In genomic region chr5:73197637-73198257, GRCh38 we compare ENCODE assay signal across 24 cellular contexts. TPM values are rescaled to one million over a fixed set of nuclear protein-coding genes. Genes with fewer than 3 reads are reported as not detected.
DNase-seq lines count a peak whose midpoint lies in the region; ATAC-seq and TF ChIP-seq lines count a peak whose summit lies in the region.
"Had no signal": no experiment of that assay in that cellular context is flagged by ENCODE, and none has a peak within 500 bp of the region (broad histone marks: within the 10 kb centered on the region; RNA-seq: fewer than 3 reads in every experiment).

No MANE protein-coding gene starts in this region.

- WGBS in esophagus muscularis mucosa = 78% methylated on average over 8 of the region's 8 CpGs
- 82 to 86% methylated on average over 8 of the region's 8 CpGs for WGBS in sigmoid colon, 2 donors

- TF ChIP-seq EP300 in esophagus muscularis mucosa (IDR thresholded peaks at IDR 0.05) = no peak
- TF ChIP-seq EP300 in sigmoid colon (IDR thresholded peaks at IDR 0.05) = no peak

- H3K4me2 ChIP-seq in DND-41 (ENCODE audit: insufficient read depth, low read length) = no peak overlapping the region
- H3K4me2 ChIP-seq: BLaER1 had no signal

- no peaks in the 10 kb centered on the region for H3K36me3 Mint-ChIP-seq in naive thymus-derived CD8-positive, alpha-beta T cell
- H3K36me3 Mint-ChIP-seq: CD14-positive monocyte; CD4-positive, CD25-positive, alpha-beta regulatory T cell; CD8-positive, alpha-beta memory T cell had no signal

- H3K27me3 ChIP-seq in DND-41 (ENCODE audit: insufficient read depth, low read length, poor library complexity) (peaks cover 17% of the 10 kb centered on the region), esophagus muscularis mucosa (peaks cover 0 to 9% (median 0%) of the 10 kb centered on the region in 4 donors), sigmoid colon (no peaks in the 10 kb centered on the region)
- H3K27me3 ChIP-seq: BLaER1 had no signal

- H3K4me1 ChIP-seq in DND-41 (ENCODE audit: insufficient read depth, low read length) (no peaks in the 10 kb centered on the region), esophagus muscularis mucosa (peaks cover 5 to 8% (median 7%) of the 10 kb centered on the region in 4 donors), sigmoid colon (peaks cover 0 to 7% (median 5%) of the 10 kb centered on the region in 4 donors)
- H3K4me1 ChIP-seq: BLaER1 had no signal

- POLR2A ChIA-PET in naive thymus-derived CD8-positive, alpha-beta T cell (lab: Charles Lee) = no interaction called here

- H2AFZ ChIP-seq in DND-41 (ENCODE audit: low read depth, low read length) = no peak overlapping the region

- H3K4me3 ChIP-seq in DND-41 (ENCODE audit: low read depth in 1 of 2, low read length in 2 of 2) = no peak overlapping the region
- no peak overlapping the region for H3K4me3 ChIP-seq in esophagus muscularis mucosa
- no peak overlapping the region for H3K4me3 ChIP-seq in sigmoid colon
- H3K4me3 ChIP-seq: BLaER1 had no signal

- H3K9me3 ChIP-seq in DND-41 (ENCODE audit: insufficient read depth, low read length, severe bottlenecking) = no peaks in the 10 kb centered on the region
- H3K9me3 ChIP-seq in esophagus muscularis mucosa = no peaks in the 10 kb centered on the region
- no peaks in the 10 kb centered on the region for H3K9me3 ChIP-seq in sigmoid colon
- H3K9me3 ChIP-seq: BE2C, BLaER1 had no signal

- H3K9ac ChIP-seq in DND-41 (ENCODE audit: low read depth, low read length) = no peak overlapping the region
- H3K9ac ChIP-seq: BLaER1 had no signal

- TF ChIP-seq POLR2A in esophagus muscularis mucosa (IDR thresholded peaks at IDR 0.05; ENCODE audit: low read depth) (no peak), sigmoid colon (IDR thresholded peaks at IDR 0.05) (no peak)

- H3K27me3 Mint-ChIP-seq in stimulated activated naive CD8-positive, alpha-beta T cell treated with anti-CD3 and anti-CD28 coated beads, Interleukin-15, amount 100 ng/mL, for 72 hours = peaks cover 90% of the 10 kb centered on the region
- H3K27me3 Mint-ChIP-seq in naive thymus-derived CD8-positive, alpha-beta T cell = peaks cover 47 to 92% (median 65%) of the 10 kb centered on the region in 5 donors

- peaks cover 14% of the 10 kb centered on the region for H3K4me1 Mint-ChIP-seq in stimulated activated naive CD8-positive, alpha-beta T cell treated with anti-CD3 and anti-CD28 coated beads, Interleukin-15, amount 100 ng/mL, for 72 hours
- H3K4me1 Mint-ChIP-seq in naive thymus-derived CD8-positive, alpha-beta T cell = peaks cover 5 to 24% (median 14%) of the 10 kb centered on the region in 4 donors

- H3K27ac Mint-ChIP-seq in stimulated activated naive CD8-positive, alpha-beta T cell treated with anti-CD3 and anti-CD28 coated beads, Interleukin-15, amount 100 ng/mL, for 72 hours = no peak overlapping the region
- H3K27ac Mint-ChIP-seq in naive thymus-derived CD8-positive, alpha-beta T cell = no peak overlapping the region
- H3K27ac Mint-ChIP-seq: CD4-positive, CD25-positive, alpha-beta regulatory T cell; CD8-positive, alpha-beta memory T cell had no signal

- DNase-seq in stimulated activated naive CD8-positive, alpha-beta T cell treated with anti-CD3 and anti-CD28 coated beads, Interleukin-15, amount 100 ng/mL, for 72 hours = no peak
- DNase-seq in stimulated activated naive CD8-positive, alpha-beta T cell treated with anti-CD3 and anti-CD28 coated beads, Interleukin-15, Interleukin-2, amounts not matched to agents 100 U/mL and 50 U/mL, for 24 hours = no peak
- DNase-seq in DND-41 (no peak), esophagus muscularis mucosa (ENCODE audit: extremely low spot score) (peak; percentile 19), NCI-H345 (lab: John Stamatoyannopoulos, UW) (no peak), NCI-H524 treated with DMSO at 0.1 percent for 48 hours (lab: John Stamatoyannopoulos, UW) (no peak), sigmoid colon (no peak)
- DNase-seq in naive thymus-derived CD8-positive, alpha-beta T cell = peak in 3 of 10 donors; percentile 4 to 51 (median 44)
- DNase-seq: 8988T; ACHN; BE2C; C1 segment of cervical spinal cord; CD4-positive, CD25-positive, alpha-beta regulatory T cell; COR-L47; DMS 273 treated with DMSO at 0.1 percent for 48 hours; DMS153; DMS53; DMS79; GF-D8 had no signal

- H3K27ac ChIP-seq in DND-41 (ENCODE audit: low read length) = no peak overlapping the region
- no peak overlapping the region for H3K27ac ChIP-seq in esophagus muscularis mucosa (replicated peaks in 1 of 4)
- H3K27ac ChIP-seq in sigmoid colon = no peak overlapping the region
- H3K27ac ChIP-seq: BLaER1 had no signal

- H3K9me3 Mint-ChIP-seq in stimulated activated naive CD8-positive, alpha-beta T cell treated with anti-CD3 and anti-CD28 coated beads, Interleukin-15, amount 100 ng/mL, for 72 hours = no peaks in the 10 kb centered on the region
- no peaks in the 10 kb centered on the region for H3K9me3 Mint-ChIP-seq in naive thymus-derived CD8-positive, alpha-beta T cell
- H3K9me3 Mint-ChIP-seq: CD4-positive, CD25-positive, alpha-beta regulatory T cell; CD8-positive, alpha-beta memory T cell had no signal

- H4K20me1 ChIP-seq in DND-41 (ENCODE audit: insufficient read depth, low read length) = no peaks in the 10 kb centered on the region
- H4K20me1 ChIP-seq: BLaER1 had no signal

- H3K36me3 ChIP-seq in DND-41 (ENCODE audit: insufficient read depth, low read length) (no peaks in the 10 kb centered on the region), esophagus muscularis mucosa (no peaks in the 10 kb centered on the region), sigmoid colon (no peaks in the 10 kb centered on the region)
- H3K36me3 ChIP-seq: BE2C, BLaER1 had no signal

- no peak for TF ChIP-seq CTCF in DND-41 (IDR thresholded peaks at IDR 0.05; ENCODE audit: borderline replicate concordance, extremely low read depth, low read length, poor library complexity, severe bottlenecking)
- TF ChIP-seq CTCF in esophagus muscularis mucosa (IDR thresholded peaks at IDR 0.05) = no peak
- TF ChIP-seq CTCF in sigmoid colon (IDR thresholded peaks at IDR 0.05) = no peak

- ATAC-seq in stimulated activated naive CD8-positive, alpha-beta T cell treated with anti-CD3 and anti-CD28 coated beads, Interleukin-15, amount 100 ng/mL, for 72 hours = peak; percentile 66
- no peak for ATAC-seq in stimulated activated naive CD8-positive, alpha-beta T cell treated with anti-CD3 and anti-CD28 coated beads, Interleukin-15, Interleukin-2, amounts not matched to agents 100 U/mL and 50 U/mL, for 24 hours
- ATAC-seq in DND-41 (ENCODE audit: insufficient read depth, low read depth) = peak; percentile 42; the same call in 1 of the 3 replicates
- peak; percentile 45 to 76 for ATAC-seq in naive thymus-derived CD8-positive, alpha-beta T cell

- intact Hi-C loops in esophagus muscularis mucosa (cut with DNase I) = no loop called here
- intact Hi-C loops in sigmoid colon (cut with DNase I) = no loop called here

- H3K4me3 Mint-ChIP-seq in stimulated activated naive CD8-positive, alpha-beta T cell treated with anti-CD3 and anti-CD28 coated beads, Interleukin-15, amount 100 ng/mL, for 72 hours = no peak overlapping the region
- H3K4me3 Mint-ChIP-seq in naive thymus-derived CD8-positive, alpha-beta T cell = peak overlapping the region in 3 of 10 donors; percentile 21 to 52 (median 29)
- H3K4me3 Mint-ChIP-seq: CD4-positive, CD25-positive, alpha-beta regulatory T cell; CD8-positive, alpha-beta memory T cell had no signal

- H3K79me2 ChIP-seq in DND-41 (ENCODE audit: insufficient read depth, low read length) = no peaks in the 10 kb centered on the region

RNA-seq across cellular contexts. Expression of gene TMEM174, which starts 24.8 kb away (rescaled TPM):
- not detected for total RNA-seq in esophagus muscularis mucosa
- not detected for total RNA-seq in naive thymus-derived CD8-positive, alpha-beta T cell
- not detected for polyA plus RNA-seq in naive thymus-derived CD8-positive, alpha-beta T cell
- total RNA-seq in sigmoid colon = not detected
- polyA plus RNA-seq in sigmoid colon = not detected
- total RNA-seq: A673; CD4-positive, CD25-positive, alpha-beta regulatory T cell; CD8-positive, alpha-beta memory T cell had no signal
- polyA plus RNA-seq: AG04450; CD14-positive monocyte; CD4-positive, CD25-positive, alpha-beta regulatory T cell; CD8-positive, alpha-beta memory T cell had no signal
